ENCODE assay signal across 23 cellular contexts in the genomic region with DNA sequence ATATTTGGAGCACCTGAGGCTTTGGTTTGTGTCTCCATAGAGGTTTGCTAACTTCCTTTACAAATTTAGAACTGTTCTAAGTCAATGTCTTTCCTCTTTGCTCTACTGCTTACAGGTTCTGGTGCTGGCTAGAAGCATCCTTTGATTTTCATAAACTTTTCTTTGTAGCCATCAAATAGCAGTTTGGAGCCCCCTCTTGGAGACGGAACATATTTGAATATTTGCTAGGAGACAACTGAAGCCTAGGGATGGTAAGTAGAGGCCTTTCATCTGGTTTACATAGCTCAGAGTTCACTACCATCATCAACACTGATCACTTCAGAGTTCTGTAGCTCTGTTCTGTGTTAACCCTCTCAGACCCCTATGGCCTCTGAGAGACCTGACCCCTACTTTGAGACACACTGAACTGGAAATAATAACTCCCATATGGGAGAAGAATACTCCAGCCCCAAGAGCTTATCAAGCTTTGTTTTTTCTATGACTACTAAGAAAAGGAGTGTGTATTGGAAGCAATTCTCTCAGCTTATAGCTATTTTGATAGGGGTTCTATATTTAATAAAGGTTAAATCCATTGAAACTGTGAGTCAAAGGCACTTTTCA.
"Had no signal": no experiment of that assay in that cellular context is flagged by ENCODE, and none has a peak within 500 bp of the region (broad histone marks: within the 10 kb centered on the region; RNA-seq: fewer than 3 reads in every experiment).

No MANE protein-coding gene starts in this region.

- ATAC-seq: activated T-cell treated with anti-CD3 and anti-CD28 coated beads, Interleukin-2, amount 50 U/mL, for 72 hours; lower lobe of right lung; natural killer cell treated with Interleukin-12 subunit alpha and Interleukin-12 subunit beta and Interleukin-15 and Interleukin-18, amount 100 ng/mL, for 72 hours; stimulated activated naive CD8-positive, alpha-beta T cell treated with anti-CD3 and anti-CD28 coated beads, Interleukin-15, Interleukin-2, amounts not matched to agents 100 U/mL and 50 U/mL, for 24 hours; T-cell had no signal

- FAIRE-seq: keratinocyte had no signal

- DNase-seq: activated CD4-positive, alpha-beta T cell treated with anti-CD3 and anti-CD28 coated beads, Interleukin-2, amount 10 ng/mL, durations not matched to agents 7 days and 5 days; activated CD8-positive, alpha-beta memory T cell treated with anti-CD3 and anti-CD28 coated beads for 24 hours; activated CD8-positive, alpha-beta memory T cell treated with anti-CD3 and anti-CD28 coated beads, Interleukin-2, amount 50 U/mL, for 48 hours; activated effector memory CD4-positive, alpha-beta T cell treated with anti-CD3 and anti-CD28 coated beads, Interleukin-2, amount 50 U/mL, for 16 hours; activated naive CD4-positive, alpha-beta T cell treated with anti-CD3 and anti-CD28 coated beads, Interleukin-2, amount 50 U/mL, for 16 hours; activated T-cell treated with anti-CD3 and anti-CD28 coated beads, Interleukin-2, amount 50 U/mL, for 72 hours; aorta; dermis blood vessel endothelial cell; effector memory CD4-positive, alpha-beta T cell; glutamatergic neuron; hippocampal formation; lower lobe of right lung; stimulated activated CD4-positive, alpha-beta T cell treated with anti-CD3 and anti-CD28 coated beads, Interleukin-12 subunit alpha, Interleukin-12 subunit beta, amount 100 ng/mL, for 4 hours; stimulated activated CD4-positive, alpha-beta T cell treated with anti-CD3 and anti-CD28 coated beads, Interleukin-1b, Interleukin-23, amount 100 ng/mL, for 48 hours; stimulated activated naive CD8-positive, alpha-beta T cell treated with anti-CD3 and anti-CD28 coated beads, Interleukin-15, Interleukin-2, amounts not matched to agents 100 U/mL and 50 U/mL, for 24 hours; substantia nigra; T-cell had no signal

- H3K36me3 ChIP-seq: lower lobe of right lung, prostate gland, right atrium auricular region, tibial nerve, vagina had no signal

- H3K27ac Mint-ChIP-seq: activated CD4-positive, alpha-beta T cell treated with anti-CD3 and anti-CD28 coated beads, Interleukin-2, amount 10 ng/mL, durations not matched to agents 7 days and 5 days; activated T-cell treated with anti-CD3 and anti-CD28 coated beads, Interleukin-2, amount 50 U/mL, for 72 hours; natural killer cell treated with Interleukin-12 subunit alpha and Interleukin-12 subunit beta and Interleukin-15 and Interleukin-18, amount 100 ng/mL, for 72 hours; T-cell had no signal

- H3K27me3 ChIP-seq: right atrium auricular region, tibial nerve, vagina had no signal

- H3K4me3 ChIP-seq: lower lobe of right lung, prostate gland, right atrium auricular region, tibial nerve, vagina had no signal

- H3K9me3 ChIP-seq: lower lobe of right lung, prostate gland, right atrium auricular region, tibial nerve, vagina had no signal

- H3K36me3 Mint-ChIP-seq: T-cell had no signal

- H3K4me1 ChIP-seq: lower lobe of right lung, prostate gland, right atrium auricular region, tibial nerve, vagina had no signal

- H3K27ac ChIP-seq: lower lobe of right lung, prostate gland, right atrium auricular region, vagina had no signal

- H3K4me1 Mint-ChIP-seq: activated CD4-positive, alpha-beta T cell treated with anti-CD3 and anti-CD28 coated beads, Interleukin-2, amount 10 ng/mL, durations not matched to agents 7 days and 5 days; T-cell had no signal

- H3K4me3 Mint-ChIP-seq: activated CD4-positive, alpha-beta T cell treated with anti-CD3 and anti-CD28 coated beads, Interleukin-2, amount 10 ng/mL, durations not matched to agents 7 days and 5 days; activated T-cell treated with anti-CD3 and anti-CD28 coated beads, Interleukin-2, amount 50 U/mL, for 72 hours; natural killer cell treated with Interleukin-12 subunit alpha and Interleukin-12 subunit beta and Interleukin-15 and Interleukin-18, amount 100 ng/mL, for 72 hours; T-cell had no signal

- H3K27me3 Mint-ChIP-seq: activated CD4-positive, alpha-beta T cell treated with anti-CD3 and anti-CD28 coated beads, Interleukin-2, amount 10 ng/mL, durations not matched to agents 7 days and 5 days; natural killer cell treated with Interleukin-12 subunit alpha and Interleukin-12 subunit beta and Interleukin-15 and Interleukin-18, amount 100 ng/mL, for 72 hours; T-cell had no signal
